11 cellular contexts compared by ENCODE assay signal in the genomic region with DNA sequence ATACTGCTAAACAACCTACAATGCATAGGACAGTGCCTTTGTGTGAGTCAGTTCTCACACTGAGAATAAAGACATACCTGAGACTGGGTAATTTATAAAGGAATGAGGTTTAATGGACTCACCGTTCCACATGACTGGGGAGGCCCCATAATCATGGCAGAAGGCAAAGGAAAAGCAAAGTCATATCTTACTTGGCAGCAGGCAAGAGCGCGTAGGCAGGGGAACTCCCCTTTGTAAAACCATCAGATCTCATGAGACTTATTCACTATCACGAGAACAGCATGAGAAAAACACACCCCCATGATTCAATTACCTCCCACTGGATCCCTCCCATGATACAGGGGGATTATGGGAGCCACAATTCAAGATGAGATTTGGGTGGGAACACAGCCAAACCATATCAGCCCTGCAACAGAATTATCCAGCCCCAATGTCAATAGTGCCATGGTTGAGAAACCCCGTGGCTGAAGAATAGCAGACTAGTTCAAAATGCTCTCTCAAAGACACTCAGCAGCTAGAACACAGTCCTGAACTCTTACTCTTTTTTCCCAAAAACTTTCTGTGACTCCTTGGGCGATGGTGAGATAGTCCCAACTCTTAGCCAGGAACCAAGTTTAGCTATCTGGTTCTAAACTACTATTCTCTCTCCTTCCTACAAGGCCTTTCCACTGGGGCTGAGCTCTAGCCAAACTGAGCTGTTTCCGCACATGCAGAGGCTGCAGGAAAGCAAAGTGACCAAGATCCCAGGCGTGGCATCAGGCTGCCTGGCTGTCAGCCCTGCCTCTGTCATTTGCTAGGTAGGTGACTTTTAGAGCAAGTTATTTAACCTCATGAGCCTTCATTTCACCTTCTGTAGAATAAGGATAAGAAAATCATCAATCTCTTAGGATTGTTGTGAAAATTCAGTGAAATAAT. TPM values are rescaled to one million over a fixed set of nuclear protein-coding genes. Genes with fewer than 3 reads are reported as not detected.
DNase-seq lines count a peak whose midpoint lies in the region; ATAC-seq and TF ChIP-seq lines count a peak whose summit lies in the region.
"Had no signal": no experiment of that assay in that cellular context is flagged by ENCODE, and none has a peak within 500 bp of the region (broad histone marks: within the 10 kb centered on the region; RNA-seq: fewer than 3 reads in every experiment).

No MANE protein-coding gene starts in this region.

- H3K4me1 ChIP-seq in heart left ventricle (peaks cover 0 to 8% (median 0%) of the 10 kb centered on the region in 12 donors), right atrium auricular region (no peaks in the 10 kb centered on the region), foreskin keratinocyte (peaks cover 56% of the 10 kb centered on the region), thyroid gland (peaks cover 20 to 26% of the 10 kb centered on the region in 2 donors)

- peak in 3 of 4 donors; percentile 62 to 69 (median 66) for ATAC-seq in heart left ventricle
- peak; percentile 52 for ATAC-seq in foreskin keratinocyte
- ATAC-seq in HG03097 (IDR thresholded peaks at IDR 0.05; ENCODE audit: low FRiP score, unreplicated experiment) = no peak

- no peak overlapping the region for H3K27ac ChIP-seq in heart left ventricle
- H3K27ac ChIP-seq in right atrium auricular region = no peak overlapping the region
- H3K27ac ChIP-seq in foreskin keratinocyte = peak overlapping the region; percentile 85
- peak overlapping the region; percentile 59 to 65 (median 62) for H3K27ac ChIP-seq in thyroid gland
- H3K27ac ChIP-seq: BLaER1 treated with 17β-estradiol and CSF1 and Interleukin-3, amounts not matched to agents 10 nM and 100 nM had no signal

- H3K27me3 ChIP-seq in heart left ventricle = peaks cover 0 to 5% (median 0%) of the 10 kb centered on the region in 9 donors
- no peaks in the 10 kb centered on the region for H3K27me3 ChIP-seq in right atrium auricular region
- H3K27me3 ChIP-seq in foreskin keratinocyte = no peaks in the 10 kb centered on the region
- no peaks in the 10 kb centered on the region for H3K27me3 ChIP-seq in thyroid gland
- H3K27me3 ChIP-seq: BLaER1 treated with 17β-estradiol and CSF1 and Interleukin-3, amounts not matched to agents 10 nM and 100 nM had no signal

- intact Hi-C loops in heart left ventricle (cut with DNase I) (no loop called here), thyroid gland (cut with DNase I) (no loop called here)

- H3K9me3 Mint-ChIP-seq in osteocyte (ENCODE audit: unreplicated experiment) = no peaks in the 10 kb centered on the region

- no peak for TF ChIP-seq POLR2A in heart left ventricle (IDR thresholded peaks at IDR 0.05)
- no peak for TF ChIP-seq POLR2A in thyroid gland (IDR thresholded peaks at IDR 0.05)

- H3K36me3 Mint-ChIP-seq in osteocyte (ENCODE audit: unreplicated experiment) = peaks cover 7% of the 10 kb centered on the region

- DNase-seq in heart left ventricle (peak in 1 of 5 donors; percentile 44), right atrium auricular region (ENCODE audit: low spot score) (no peak), foreskin keratinocyte (peak in 1 of 2 donors; percentile 87), thyroid gland (peak; percentile 46 to 50), cerebellum (ENCODE audit: low spot score) (no peak), osteocyte (ENCODE audit: extremely low spot score, unreplicated experiment) (no peak)
- DNase-seq: NCI-H1048, SIG-M5 had no signal

- no peaks in the 10 kb centered on the region for H3K36me3 ChIP-seq in heart left ventricle
- no peaks in the 10 kb centered on the region for H3K36me3 ChIP-seq in right atrium auricular region
- no peaks in the 10 kb centered on the region for H3K36me3 ChIP-seq in thyroid gland
- H3K36me3 ChIP-seq: BLaER1 treated with 17β-estradiol and CSF1 and Interleukin-3, amounts not matched to agents 10 nM and 100 nM had no signal

- H3K4me1 Mint-ChIP-seq in osteocyte (ENCODE audit: unreplicated experiment) = peaks cover 3% of the 10 kb centered on the region

- TF ChIP-seq RAD21 in Ishikawa (IDR thresholded peaks at IDR 0.05; ENCODE audit: low read depth) = peak; percentile 13; the same call in 1 of the 2 replicates

- TF ChIP-seq CTCF in heart left ventricle (IDR thresholded peaks at IDR 0.05) (no peak), right atrium auricular region (IDR thresholded peaks at IDR 0.05) (no peak), foreskin keratinocyte (conservative IDR thresholded peaks at IDR 0.05) (no peak), thyroid gland (IDR thresholded peaks at IDR 0.05) (no peak), osteocyte (IDR thresholded peaks at IDR 0.05) (no peak)

- TF ChIP-seq EP300 in Ishikawa (IDR thresholded peaks at IDR 0.05; ENCODE audit: borderline replicate concordance) = peak; percentile 97

- H3K4me3 Mint-ChIP-seq in osteocyte (ENCODE audit: unreplicated experiment) = no peak overlapping the region

- no peak overlapping the region for H3K27ac Mint-ChIP-seq in osteocyte (ENCODE audit: unreplicated experiment)

- WGBS in heart left ventricle, 4 donors = 37 to 55% (median 49%) methylated on average over 8 of the region's 8 CpGs
- WGBS in thyroid gland, 2 donors = 39 to 50% methylated on average over 8 of the region's 8 CpGs

- H3K9me3 ChIP-seq in heart left ventricle (no peaks in the 10 kb centered on the region), right atrium auricular region (no peaks in the 10 kb centered on the region), thyroid gland (no peaks in the 10 kb centered on the region)

- H3K4me3 ChIP-seq in heart left ventricle (no peak overlapping the region), right atrium auricular region (no peak overlapping the region), thyroid gland (replicated peaks in 1 of 3) (no peak overlapping the region)
- H3K4me3 ChIP-seq: BLaER1 treated with 17β-estradiol and CSF1 and Interleukin-3, amounts not matched to agents 10 nM and 100 nM had no signal

- peaks cover 10% of the 10 kb centered on the region for H3K27me3 Mint-ChIP-seq in osteocyte (ENCODE audit: unreplicated experiment)

TF ChIP-seq in Ishikawa, 13 proteins besides CTCF, POLR2A, EP300 and RAD21:
- no peak for TF ChIP-seq ZBTB7A (IDR thresholded peaks at IDR 0.05; ENCODE audit: low read depth)
- no peak for TF ChIP-seq CREB1 (IDR thresholded peaks at IDR 0.05; ENCODE audit: low read depth)
- TF ChIP-seq EGR1 (IDR thresholded peaks at IDR 0.05) = peak; percentile 77
- TF ChIP-seq TCF12 (IDR thresholded peaks at IDR 0.05; ENCODE audit: low read depth) = peak; percentile 95
- TF ChIP-seq, protein P1, sequence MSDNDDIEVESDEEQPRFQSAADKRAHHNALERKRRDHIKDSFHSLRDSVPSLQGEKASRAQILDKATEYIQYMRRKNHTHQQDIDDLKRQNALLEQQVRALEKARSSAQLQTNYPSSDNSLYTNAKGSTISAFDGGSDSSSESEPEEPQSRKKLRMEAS (IDR thresholded peaks at IDR 0.05) = 0 out of 2 replicates have a peak, but pooled peaks have one; percentile 13
- peak; percentile 94 for TF ChIP-seq NFIC (IDR thresholded peaks at IDR 0.05)
- no peak; the same call in 1 of the 2 replicates for TF ChIP-seq YY1 (IDR thresholded peaks at IDR 0.05; ENCODE audit: low read depth)
- TF ChIP-seq CEBPB (IDR thresholded peaks at IDR 0.05) = no peak
- TF ChIP-seq FOXM1 (IDR thresholded peaks at IDR 0.05; ENCODE audit: borderline replicate concordance, low read depth) = peak; percentile 95
- TF ChIP-seq TEAD4 (IDR thresholded peaks at IDR 0.05) = peak; percentile 90

RNA-seq across cellular contexts. Expression of a gene that starts 21.7 kb away (rescaled TPM):
- total RNA-seq in heart left ventricle (under 1 TPM in 6 of 9 donors, not detected in 3; 0.02 to 0.18 (median 0.06) TPM), right atrium auricular region (not detected), foreskin keratinocyte (85.9 and 95.1 TPM in 2 replicates), thyroid gland (under 1 TPM in 3 of 4 donors, not detected in 1; 0.11 to 0.54 (median 0.13) TPM), cerebellum (24.0 TPM), osteocyte (30.1 and 38.4 TPM in 2 replicates)
- polyA plus RNA-seq in heart left ventricle (under 1 TPM; 0.01 to 0.04 TPM), foreskin keratinocyte (26.4 and 26.8 TPM in 2 replicates)

Comparison
In these comparisons a context has a peak if more than half of its experiments do, and no peak if none do; other contexts are left out.
1. DNase-seq: peak in thyroid gland (2 of 2); none in right atrium auricular region (single experiment), cerebellum (single experiment) and osteocyte (single experiment).
2. H3K27ac ChIP-seq: peak in foreskin keratinocyte (single experiment) and thyroid gland (3 of 3); none in heart left ventricle (0 of 12) and right atrium auricular region (0 of 2).
3. RNA of a gene that starts 21.7 kb away (total RNA-seq): 85.9 to 95.1 TPM in foreskin keratinocyte, 30.1 to 38.4 TPM in osteocyte and 24.0 TPM in cerebellum (single experiment); 0.11 to 0.54 TPM in thyroid gland, 0.02 to 0.18 TPM in heart left ventricle and not detected in right atrium auricular region; every median in the first group is over 10 times any median in the second.